ENCODE assay signal across 8 cellular contexts in genomic region chr16:23149993-23150364, GRCh38. TPM values are rescaled to one million over a fixed set of nuclear protein-coding genes. Genes with fewer than 3 reads are reported as not detected.
DNase-seq lines count a peak whose midpoint lies in the region; ATAC-seq and TF ChIP-seq lines count a peak whose summit lies in the region.

No MANE protein-coding gene starts in this region.

- intact Hi-C loops in Calu3 (cut with micrococcal nuclease; ENCODE audit: unreplicated experiment): loop anchor here (10.0 kb wide), 1 partner anchor 65 kb away; no protein-coding TSS in a partner anchor

- POLR2A ChIA-PET in RWPE1 (lab: Yijun Ruan, JAX; ENCODE audit: low non-redundant PET): no interaction called here

- H3K27me3 ChIP-seq in parathyroid adenoma (ENCODE audit: control insufficient read depth, insufficient read depth, low read length): no peaks in the 10 kb centered on the region

- no peaks in the 10 kb centered on the region for H3K9me3 Mint-ChIP-seq in Calu3 (ENCODE audit: low read depth, unreplicated experiment)

- TF ChIP-seq CTCF in Calu3 (IDR thresholded peaks at IDR 0.05; ENCODE audit: unreplicated experiment) (no peak), RWPE1 (conservative IDR thresholded peaks at IDR 0.05; ENCODE audit: low read depth) (no peak), parathyroid adenoma (IDR thresholded peaks at IDR 0.05) (no peak)

- H3K36me3 ChIP-seq in parathyroid adenoma (ENCODE audit: control insufficient read depth, insufficient read depth, low read length): no peaks in the 10 kb centered on the region

- peaks cover 27% of the 10 kb centered on the region for H3K27me3 Mint-ChIP-seq in Calu3 (ENCODE audit: unreplicated experiment)

- peak overlapping the region; percentile 95 for H3K4me3 Mint-ChIP-seq in Calu3 (ENCODE audit: low read depth, unreplicated experiment)

- H3K27ac ChIP-seq in RWPE1 (peak overlapping the region; percentile 97), epithelial cell of prostate (peak overlapping the region; percentile 86), parathyroid adenoma (no peak overlapping the region)

- no peak overlapping the region for H3K9ac ChIP-seq in parathyroid adenoma

- peak overlapping the region; percentile 70 for H3K4me2 ChIP-seq in parathyroid adenoma (ENCODE audit: low read length)

- H3K4me1 Mint-ChIP-seq in Calu3 (ENCODE audit: low read depth, unreplicated experiment): peaks cover 28% of the 10 kb centered on the region

- CTCF ChIA-PET in Calu3 (lab: Charles Lee): no interaction called here
- CTCF ChIA-PET in RWPE1 (lab: Yijun Ruan, JAX): no interaction called here

- H3K79me2 ChIP-seq in parathyroid adenoma: peaks cover 18% of the 10 kb centered on the region

- DNase-seq in Calu3: no peak
- DNase-seq in RWPE1 (ENCODE audit: low spot score): no peak
- no peak for DNase-seq in epithelial cell of prostate (ENCODE audit: low read depth, low spot score)
- DNase-seq in DMS79 (lab: John Stamatoyannopoulos, UW): no peak
- DNase-seq in OCI-M1 (lab: John Stamatoyannopoulos, UW): no peak
- no peak for DNase-seq in A172 (ENCODE audit: low spot score)

- no TSS peak for BruUV-seq in Calu3 (replicated peaks; lab: Mats Ljungman, UMichigan)

- peaks cover 38% of the 10 kb centered on the region for H3K36me3 Mint-ChIP-seq in Calu3 (ENCODE audit: insufficient read depth, unreplicated experiment)

- peaks cover 13% of the 10 kb centered on the region for H3K4me1 ChIP-seq in parathyroid adenoma

- H3K27ac Mint-ChIP-seq in Calu3 (ENCODE audit: unreplicated experiment): peak overlapping the region; percentile 25

- H2AFZ ChIP-seq in parathyroid adenoma: peak overlapping the region; percentile 92

- H3K9me3 ChIP-seq in parathyroid adenoma (ENCODE audit: control insufficient read depth, low read length): no peaks in the 10 kb centered on the region

- ATAC-seq in GM18520 (IDR thresholded peaks at IDR 0.05; ENCODE audit: unreplicated experiment): no peak

- H3K4me3 ChIP-seq in parathyroid adenoma (ENCODE audit: low read depth, low read length): peak overlapping the region; percentile 34

RNA-seq across cellular contexts. Expression of gene USP31, which starts 0.7 kb away (rescaled TPM):
- total RNA-seq in Calu3 (2022): 19.4 and 23.6 TPM in 2 replicates
- 3.8 and 6.3 TPM in 2 replicates for total RNA-seq in A172 (2014; rRNA removed; shearing (Covaris generic))

RNA-seq across cellular contexts. Expression of gene SCNN1G, which starts 32.6 kb away (rescaled TPM):
- not detected in 2 replicates for total RNA-seq in Calu3 (2022)
- total RNA-seq in A172 (2014; rRNA removed; shearing (Covaris generic)): not detected in 2 replicates
